ENCODE assay signal across 8 cellular contexts in genomic region chr19:33302974-33303790, GRCh38. TPM values are rescaled to one million over a fixed set of nuclear protein-coding genes. Genes with fewer than 3 reads are reported as not detected.
A peak's percentile ranks its signal among the peaks of the same experiment; 100 is the strongest.
DNase-seq lines count a peak whose midpoint lies in the region; ATAC-seq and TF ChIP-seq lines count a peak whose summit lies in the region.

No MANE protein-coding gene starts in this region.

- no peak overlapping the region for H2BK5ac ChIP-seq in IMR-90 (ENCODE audit: low read depth, low read length, poor library complexity, severe bottlenecking)

- no peaks in the 10 kb centered on the region for H3K4me1 ChIP-seq in IMR-90 (ENCODE audit: control insufficient read depth, insufficient read depth, low read length)
- peaks cover 0 to 56% (median 17%) of the 10 kb centered on the region in 3 donors for H3K4me1 ChIP-seq in gastroesophageal sphincter
- peaks cover 39 to 45% of the 10 kb centered on the region in 2 experiments for H3K4me1 ChIP-seq in neutrophil (ENCODE audit: control insufficient read depth in 1 of 2, insufficient read depth in 1 of 2, low read depth in 1 of 2, low read length in 1 of 2)

- TF ChIP-seq CTCF in IMR-90 (conservative IDR thresholded peaks at IDR 0.05; ENCODE audit: low read depth, low read length), result no peak
- TF ChIP-seq CTCF in gastroesophageal sphincter (IDR thresholded peaks at IDR 0.05), result no peak
- TF ChIP-seq CTCF in neutrophil (IDR thresholded peaks at IDR 0.05), result no peak

- H4K8ac ChIP-seq in IMR-90 (ENCODE audit: low read depth in 2 of 2, low read length in 2 of 2), result peak overlapping the region in 1 of 2 experiments; percentile 9; a peak in 1 of 4 replicates

- in situ Hi-C loops in IMR-90 (cut with MboI; ENCODE audit: low sequenced_read_pairs), result no loop called here

- TF ChIP-seq RAD21 in IMR-90 (IDR thresholded peaks at IDR 0.05; ENCODE audit: low read length), result no peak

- H4K5ac ChIP-seq in IMR-90 (ENCODE audit: low read depth, low read length), result no peak overlapping the region

- no peaks in the 10 kb centered on the region for H3K36me3 Mint-ChIP-seq in activated T-cell treated with anti-CD3 and anti-CD28 coated beads, Interleukin-2, amount 50 U/mL, for 4 hours (ENCODE audit: insufficient read depth)

- ATAC-seq in Right ventricle myocardium inferior (peak; percentile 60), IMR-90 (ENCODE audit: low read depth) (peak; percentile 74), gastroesophageal sphincter (peak; percentile 69), GM21515 (IDR thresholded peaks at IDR 0.05; ENCODE audit: unreplicated experiment) (no peak), HG03469 (IDR thresholded peaks at IDR 0.05; ENCODE audit: unreplicated experiment) (no peak)
- ATAC-seq in activated T-cell treated with anti-CD3 and anti-CD28 coated beads, Interleukin-2, amount 50 U/mL, for 4 hours, result peak; percentile 20 to 49

- H3K9me3 Mint-ChIP-seq in activated T-cell treated with anti-CD3 and anti-CD28 coated beads, Interleukin-2, amount 50 U/mL, for 4 hours, result no peaks in the 10 kb centered on the region

- intact Hi-C loops in Right ventricle myocardium inferior (cut with DNase I) (loop anchor here (5.0 to 10.0 kb wide), 3 partner anchors 58 to 104 kb away; no protein-coding TSS in a partner anchor), cardiac septum (cut with DNase I) (loop anchor here (1.0 to 5.0 kb wide), 3 partner anchors 70 to 104 kb away; partner anchors contain the start of gene CEBPG), IMR-90 (cut with micrococcal nuclease) (loop anchor here (5.0 kb wide), 2 partner anchors 66 to 69 kb away; partner anchors contain the start of gene CEBPG)

- BruUV-seq in IMR-90 (replicated peaks; lab: Mats Ljungman, UMichigan), result no TSS peak

- no peak overlapping the region for H3K18ac ChIP-seq in IMR-90 (ENCODE audit: low read depth, low read length)

- no peaks in the 10 kb centered on the region for H4K20me1 ChIP-seq in IMR-90 (ENCODE audit: insufficient read depth, low read length)

- H3K9ac ChIP-seq in IMR-90 (ENCODE audit: low read depth, low read length), result no peak overlapping the region; the same call in 1 of the 2 replicates

- TF ChIP-seq POLR2A in IMR-90 (IDR thresholded peaks at IDR 0.05; ENCODE audit: low read depth, low read length), result no peak
- no peak for TF ChIP-seq POLR2A in gastroesophageal sphincter (IDR thresholded peaks at IDR 0.05)

- no peaks in the 10 kb centered on the region for H3K79me1 ChIP-seq in IMR-90 (ENCODE audit: low read depth in 1 of 2, low read length in 2 of 2)

- H3K4me3 Mint-ChIP-seq in activated T-cell treated with anti-CD3 and anti-CD28 coated beads, Interleukin-2, amount 50 U/mL, for 4 hours, result peak overlapping the region; percentile 66

- POLR2A ChIA-PET in IMR-90 (lab: Charles Lee; ENCODE audit: unreplicated experiment), result no interaction called here

- DNase-seq in Right ventricle myocardium inferior (ENCODE audit: missing footprints), result peak; percentile 82
- no peak for DNase-seq in cardiac septum (ENCODE audit: low spot score)
- DNase-seq in IMR-90, result peak; percentile 41
- DNase-seq in activated T-cell treated with anti-CD3 and anti-CD28 coated beads, Interleukin-2, amount 50 U/mL, for 4 hours, result no peak

- H3K4me1 Mint-ChIP-seq in activated T-cell treated with anti-CD3 and anti-CD28 coated beads, Interleukin-2, amount 50 U/mL, for 4 hours (ENCODE audit: low read depth), result peaks cover 3% of the 10 kb centered on the region

- WGBS in IMR-90 (ENCODE audit: extremely low coverage in 2 of 2, insufficient read length in 1 of 2), 2 experiments, result 1% methylated on average over 44 of the region's 92 CpGs; no CpG with 5 or more reads in 1 of the 2 experiments
- 0% methylated on average over 7 of the region's 92 CpGs; no CpG with 5 or more reads in 1 of the 2 donors for WGBS in gastroesophageal sphincter (ENCODE audit: low coverage in 1 of 2), 2 donors

- peak overlapping the region; percentile 76 for H2AK9ac ChIP-seq in IMR-90 (replicated peaks; ENCODE audit: low read depth, low read length, poor library complexity)

- H3K27ac ChIP-seq in IMR-90 (ENCODE audit: insufficient read depth, low read length) (no peak overlapping the region), gastroesophageal sphincter (peak overlapping the region; percentile 19 to 90 (median 88)), neutrophil (peak overlapping the region; percentile 91)

- H2BK120ac ChIP-seq in IMR-90 (ENCODE audit: low read depth, low read length), result no peak overlapping the region

- H2AK5ac ChIP-seq in IMR-90 (ENCODE audit: low read depth, low read length), result no peak overlapping the region

- peaks cover 37% of the 10 kb centered on the region for H3K27me3 Mint-ChIP-seq in activated T-cell treated with anti-CD3 and anti-CD28 coated beads, Interleukin-2, amount 50 U/mL, for 4 hours (ENCODE audit: low read depth)

- no peaks in the 10 kb centered on the region for H3K36me3 ChIP-seq in IMR-90 (ENCODE audit: control insufficient read depth, insufficient read depth, low read length)
- no peaks in the 10 kb centered on the region for H3K36me3 ChIP-seq in gastroesophageal sphincter
- no peaks in the 10 kb centered on the region for H3K36me3 ChIP-seq in neutrophil

- H3K4ac ChIP-seq in IMR-90 (ENCODE audit: low read depth, low read length), result no peak overlapping the region

- H3K4me3 ChIP-seq in IMR-90 (ENCODE audit: insufficient read depth, low read depth, low read length) (peak overlapping the region; percentile 40), gastroesophageal sphincter (peak overlapping the region; percentile 44 to 80), neutrophil (ENCODE audit: low read depth in 1 of 2, low read length in 1 of 2) (peak overlapping the region; percentile 93 to 99)

- no peaks in the 10 kb centered on the region for H3K9me1 ChIP-seq in IMR-90 (ENCODE audit: insufficient read depth, low read length)

- peak overlapping the region; percentile 55; the same call in 1 of the 2 replicates for H3K4me2 ChIP-seq in IMR-90 (ENCODE audit: low read depth, low read length)

- no peak overlapping the region for H2BK15ac ChIP-seq in IMR-90 (ENCODE audit: low read depth, low read length)

- no peak overlapping the region for H3K56ac ChIP-seq in IMR-90 (ENCODE audit: extremely low read depth, insufficient read depth, low read length)

- CTCF ChIA-PET in IMR-90 (lab: Yijun Ruan, JAX), result interaction anchor here (1.2 kb wide), 1 partner anchor 25 kb away, joined by 5 read pairs; no protein-coding TSS in a partner anchor

- H3K14ac ChIP-seq in IMR-90 (replicated peaks; ENCODE audit: low read depth, low read length), result no peak overlapping the region

- peaks cover 59% of the 10 kb centered on the region for H3K27me3 ChIP-seq in IMR-90 (ENCODE audit: control insufficient read depth, insufficient read depth, low read length)
- H3K27me3 ChIP-seq in gastroesophageal sphincter, result peaks cover 22% of the 10 kb centered on the region
- peaks cover 29% of the 10 kb centered on the region for H3K27me3 ChIP-seq in neutrophil

- H4K91ac ChIP-seq in IMR-90 (ENCODE audit: insufficient read depth, low read depth, low read length), result no peak overlapping the region

- no peaks in the 10 kb centered on the region for H3K9me3 ChIP-seq in IMR-90 (ENCODE audit: control insufficient read depth, insufficient read depth, low read length)
- no peaks in the 10 kb centered on the region for H3K9me3 ChIP-seq in gastroesophageal sphincter
- no peaks in the 10 kb centered on the region for H3K9me3 ChIP-seq in neutrophil

- TF ChIP-seq EP300 in gastroesophageal sphincter (IDR thresholded peaks at IDR 0.05), result no peak

- H2BK20ac ChIP-seq in IMR-90 (ENCODE audit: low read depth, low read length), result no peak overlapping the region

- H3K23ac ChIP-seq in IMR-90 (ENCODE audit: low read depth, low read length), result no peak overlapping the region

- H2AFZ ChIP-seq in IMR-90 (replicated peaks; ENCODE audit: low read length, poor library complexity), result peak overlapping the region; percentile 90

- dilution Hi-C loops in IMR-90 (cut with HindIII; ENCODE audit: low sequenced_read_pairs, unreplicated experiment), result no loop called here

TF ChIP-seq in IMR-90, 13 proteins besides CTCF, POLR2A, EP300 and RAD21:
- TF ChIP-seq MXI1 (IDR thresholded peaks at IDR 0.05; ENCODE audit: borderline replicate concordance, low read depth, low read length), result no peak
TF ChIP-seq in IMR-90: peak in this region for 0.

RNA-seq across cellular contexts. Expression of gene CEBPA, which starts 0.8 kb away (rescaled TPM):
- 4.9 TPM for total RNA-seq in Right ventricle myocardium inferior
- total RNA-seq in cardiac septum, result 2.3 TPM
- total RNA-seq in IMR-90 (2012; rRNA removed), result under 0.01 TPM in 1 of 2 replicates, not detected in the other
- polyA plus RNA-seq in IMR-90 (2012; rRNA removed), result 0.04 and 0.09 TPM in 2 replicates
- 0.08 and 0.16 TPM in 2 replicates for polyA plus RNA-seq in IMR-90 (2012; cell fraction: cytosol; rRNA removed)
- 0.10 and 0.15 TPM in 2 replicates for polyA plus RNA-seq in IMR-90 (2012; cell fraction: nucleus; rRNA removed; ENCODE audit: low replicate concordance)
- total RNA-seq in activated T-cell treated with anti-CD3 and anti-CD28 coated beads, Interleukin-2, amount 50 U/mL, for 4 hours, result 1 to 10 TPM; 1.0 to 1.5 (median 1.5) TPM
- total RNA-seq in gastroesophageal sphincter, result 10 to 100 TPM in 1 of 4 donors, 1 to 10 TPM in 3; 7.0 to 11.3 (median 9.0) TPM

Comparison
In these comparisons a context has a peak if more than half of its experiments do, and no peak if none do; other contexts are left out.
1. DNase-seq: peak in Right ventricle myocardium inferior (single experiment) and IMR-90 (single experiment); none in cardiac septum (single experiment) and activated T-cell treated with anti-CD3 and anti-CD28 coated beads, Interleukin-2, amount 50 U/mL, for 4 hours (single experiment).
2. ATAC-seq: peak in Right ventricle myocardium inferior (single experiment), IMR-90 (single experiment), activated T-cell treated with anti-CD3 and anti-CD28 coated beads, Interleukin-2, amount 50 U/mL, for 4 hours (2 of 2) and gastroesophageal sphincter (single experiment); none in GM21515 (single experiment) and HG03469 (single experiment).
3. H3K4me3 ChIP-seq: peak in every context shown above with its lines; median percentile 96 in neutrophil; 62 in gastroesophageal sphincter; 40 in IMR-90.